In the genomic region with DNA sequence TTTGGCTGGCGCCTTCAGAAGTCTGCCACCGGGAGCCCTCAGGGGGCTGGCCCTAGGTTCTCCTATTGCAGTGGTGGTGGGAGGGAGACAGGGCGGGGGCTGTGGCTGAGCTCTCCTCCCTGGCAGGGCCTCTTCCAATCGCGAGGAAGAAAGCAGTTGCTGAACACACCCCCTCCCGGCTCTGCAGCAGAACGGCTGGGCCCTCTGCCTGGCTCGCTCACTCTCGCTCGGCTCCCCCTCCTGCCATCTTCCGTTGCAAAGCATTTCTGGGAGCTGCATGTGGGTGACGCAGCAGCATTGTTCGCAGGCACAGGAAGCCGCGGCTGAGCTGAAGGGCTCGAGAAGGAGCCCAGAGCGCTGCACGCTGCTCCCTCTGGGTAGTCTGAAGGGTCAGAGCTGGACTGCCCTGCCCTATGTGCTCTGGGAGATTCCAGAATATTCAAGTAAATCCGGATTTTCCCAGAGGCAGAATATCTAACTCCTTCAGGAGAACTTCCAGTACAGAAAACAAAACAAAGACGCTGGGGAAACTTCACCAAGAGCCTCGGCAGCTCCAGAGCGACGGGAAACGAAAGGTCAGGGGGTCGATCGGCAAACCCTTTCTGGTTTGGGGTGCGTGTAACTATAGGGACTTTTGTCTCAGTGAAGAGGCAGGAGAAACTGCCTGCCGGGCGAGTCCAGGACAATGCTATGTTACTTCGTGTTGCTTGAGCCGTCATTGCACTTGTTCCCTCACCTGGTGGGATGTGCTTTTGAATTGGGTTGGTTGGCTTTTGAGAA, we compare ENCODE assay signal across 8 cellular contexts. TPM values are rescaled to one million over a fixed set of nuclear protein-coding genes. Genes with fewer than 3 reads are reported as not detected.
DNase-seq lines count a peak whose midpoint lies in the region; ATAC-seq, FAIRE-seq and TF ChIP-seq lines count a peak whose summit lies in the region.

No MANE protein-coding gene starts in this region.

- peak in 1 of 5 experiments; percentile 9 for TF ChIP-seq CTCF in transverse colon (IDR thresholded peaks at IDR 0.05)

- peaks cover 13% of the 10 kb centered on the region for H3K79me1 ChIP-seq in trophoblast cell (ENCODE audit: low read length)

- TF ChIP-seq POLR2A in GM12891 (IDR thresholded peaks at IDR 0.05; ENCODE audit: low read depth, low read length) (peak; percentile 97), transverse colon (IDR thresholded peaks at IDR 0.05) (peak; percentile 98)

- DNase-seq in GM12891 (ENCODE audit: insufficient read length, low spot score) (peak; percentile 76), NCI-H1436 (lab: John Stamatoyannopoulos, UW) (peak; percentile 97), SW480 (ENCODE audit: low spot score) (peak; percentile 99), cardiac septum (ENCODE audit: low spot score) (peak; percentile 97), trophoblast cell (peak; percentile 98 to 99), transverse colon (peak; percentile 97)

- peak overlapping the region; percentile 70 for H3K14ac ChIP-seq in trophoblast cell (ENCODE audit: low read length)

- intact Hi-C loops in cardiac septum (cut with DNase I), result loop anchor here (5.0 kb wide), 1 partner anchor 123 kb away; a partner anchor contains a TSS
- intact Hi-C loops in transverse colon (cut with DNase I; ENCODE audit: low total_unique reads), result no loop called here

- H4K91ac ChIP-seq in trophoblast cell (ENCODE audit: low read depth, low read length), result peak overlapping the region; percentile 60

- peak overlapping the region; percentile 54 for H2BK12ac ChIP-seq in trophoblast cell (ENCODE audit: low read length)

- peak overlapping the region; percentile 98 for H3K27ac ChIP-seq in adipose tissue (ENCODE audit: low read depth, low read length)
- peak overlapping the region; percentile 91 for H3K27ac ChIP-seq in trophoblast cell (ENCODE audit: low read depth, low read length)
- H3K27ac ChIP-seq in transverse colon, result peak overlapping the region; percentile 91 to 97 (median 96)

- H2BK120ac ChIP-seq in trophoblast cell (ENCODE audit: insufficient read depth, low read length, poor library complexity), result peak overlapping the region; percentile 37

- no peaks in the 10 kb centered on the region for H3K9me3 ChIP-seq in trophoblast cell (ENCODE audit: insufficient read depth, low read depth, low read length)
- no peaks in the 10 kb centered on the region for H3K9me3 ChIP-seq in transverse colon

- FAIRE-seq in GM12891 (lab: Jason Lieb, UNC), result peak; percentile 94

- peak overlapping the region; percentile 85 for H2BK5ac ChIP-seq in trophoblast cell (ENCODE audit: low read depth, low read length, poor library complexity)

- peaks cover 10% of the 10 kb centered on the region for H3K79me2 ChIP-seq in trophoblast cell (ENCODE audit: control insufficient read depth, insufficient read depth, low read length, poor library complexity)

- peak; percentile 91 for ATAC-seq in HG02798 (IDR thresholded peaks at IDR 0.05; ENCODE audit: poor library complexity, unreplicated experiment)

- peak overlapping the region; percentile 82 for H3K4me3 ChIP-seq in trophoblast cell (ENCODE audit: low read depth, low read length)
- H3K4me3 ChIP-seq in transverse colon, result peak overlapping the region; percentile 39 to 66 (median 56)

- in situ Hi-C loops in transverse colon (cut with MboI; ENCODE audit: low pct_ligation_motif_present in 1 of 4, low pct_unique_long_range_greater_than_20kb in 1 of 4, low sequenced_read_pairs in 3 of 4), result no loop called here

- H3K9ac ChIP-seq in trophoblast cell (ENCODE audit: low read length), result peak overlapping the region; percentile 82

- peaks cover 10 to 21% of the 10 kb centered on the region in 2 experiments for H3K4me1 ChIP-seq in trophoblast cell (ENCODE audit: control insufficient read depth in 1 of 2, insufficient read depth in 2 of 2, low read length in 2 of 2)
- H3K4me1 ChIP-seq in transverse colon, result peaks cover 28 to 61% (median 43%) of the 10 kb centered on the region in 4 donors

- TF ChIP-seq EP300 in transverse colon (IDR thresholded peaks at IDR 0.05; ENCODE audit: low read depth), result no peak

- H3K36me3 ChIP-seq in trophoblast cell (ENCODE audit: control insufficient read depth in 1 of 2, insufficient read depth in 2 of 2, low read length in 2 of 2) (peaks cover 6 to 15% of the 10 kb centered on the region in 2 experiments), transverse colon (peaks cover 0 to 22% (median 6%) of the 10 kb centered on the region in 4 donors)

- peak overlapping the region; percentile 79 for H3K18ac ChIP-seq in trophoblast cell (ENCODE audit: low read length)

- H3K23ac ChIP-seq in trophoblast cell (ENCODE audit: low read length), result no peak overlapping the region

- H4K12ac ChIP-seq in trophoblast cell (ENCODE audit: low read depth, low read length), result no peak overlapping the region

- H3K4me2 ChIP-seq in trophoblast cell (ENCODE audit: low read length), result peak overlapping the region; percentile 92

- H4K8ac ChIP-seq in trophoblast cell (ENCODE audit: low read depth, low read length), result peak overlapping the region; percentile 51

- H3K4ac ChIP-seq in trophoblast cell (ENCODE audit: low read depth, low read length), result peak overlapping the region; percentile 12

- H3K27me3 ChIP-seq in trophoblast cell (ENCODE audit: insufficient read depth, low read length) (no peaks in the 10 kb centered on the region), transverse colon (no peaks in the 10 kb centered on the region)

- no peak overlapping the region for H2AFZ ChIP-seq in trophoblast cell (ENCODE audit: insufficient read depth, low read length, poor library complexity)

- peak overlapping the region; percentile 27 for H2AK5ac ChIP-seq in trophoblast cell (ENCODE audit: low read length)

- WGBS in adipose tissue, 3 donors, result 0% methylated on average over 30 to 31 of the region's 31 CpGs
- no CpG with 5 or more reads among the region's 31 CpGs for WGBS in trophoblast cell (ENCODE audit: extremely low coverage, insufficient coverage, insufficient read length)
- WGBS in transverse colon (ENCODE audit: low coverage in 1 of 2), 2 donors, result 1% methylated on average over 31 of the region's 31 CpGs; no CpG with 5 or more reads in 1 of the 2 donors

TF ChIP-seq in GM12891, 5 proteins besides CTCF, POLR2A, EP300 and RAD21:
- TF ChIP-seq POU2F2 (IDR thresholded peaks at IDR 0.05; ENCODE audit: low read depth, low read length) (peak; percentile 81), TAF1 (IDR thresholded peaks at IDR 0.05; ENCODE audit: low read depth, low read length) (peak; percentile 100), PAX5 (IDR thresholded peaks at IDR 0.05; ENCODE audit: insufficient read depth, low read length, severe bottlenecking) (no peak), SPI1 (IDR thresholded peaks at IDR 0.05; ENCODE audit: low read depth, low read length) (0 out of 2 replicates have a peak, but pooled peaks have one; percentile 3), POLR2AphosphoS5 (IDR thresholded peaks at IDR 0.05; ENCODE audit: low read depth, low read length) (peak; percentile 98)

RNA-seq across cellular contexts. Expression of a gene that starts 26.3 kb away (rescaled TPM):
- polyA plus RNA-seq in GM12891 (2012; ENCODE audit: low read depth, missing spikeins), result 101 TPM
- polyA plus RNA-seq in adipose tissue, result 10 to 100 TPM; 26.8 to 70.1 (median 50.6) TPM
- total RNA-seq in cardiac septum, result 43.1 TPM
- 22.3 and 22.9 TPM in 2 replicates for polyA plus RNA-seq in trophoblast cell (2013)
- 100 to 1,000 TPM; 104 to 294 (median 160) TPM for total RNA-seq in transverse colon

RNA-seq across cellular contexts. Expression of a gene that starts 49.1 kb away (rescaled TPM):
- polyA plus RNA-seq in GM12891 (2012; ENCODE audit: low read depth, missing spikeins), result 18.9 TPM
- 10 to 100 TPM; 13.0 to 48.7 (median 23.5) TPM for polyA plus RNA-seq in adipose tissue
- total RNA-seq in cardiac septum, result 20.0 TPM
- 20.5 and 20.9 TPM in 2 replicates for polyA plus RNA-seq in trophoblast cell (2013)
- total RNA-seq in transverse colon, result 100 to 1,000 TPM in 1 of 4 donors, 10 to 100 TPM in 3; 19.7 to 194 (median 54.5) TPM

Comparison
In these comparisons a context has a peak if more than half of its experiments do, and no peak if none do; other contexts are left out.
1. Peak in every context shown above with its lines: DNase-seq, ATAC-seq, H3K4me3 ChIP-seq and H3K27ac ChIP-seq.